Comparison of ENCODE assay signal across 1 cellular context in the genomic region with DNA sequence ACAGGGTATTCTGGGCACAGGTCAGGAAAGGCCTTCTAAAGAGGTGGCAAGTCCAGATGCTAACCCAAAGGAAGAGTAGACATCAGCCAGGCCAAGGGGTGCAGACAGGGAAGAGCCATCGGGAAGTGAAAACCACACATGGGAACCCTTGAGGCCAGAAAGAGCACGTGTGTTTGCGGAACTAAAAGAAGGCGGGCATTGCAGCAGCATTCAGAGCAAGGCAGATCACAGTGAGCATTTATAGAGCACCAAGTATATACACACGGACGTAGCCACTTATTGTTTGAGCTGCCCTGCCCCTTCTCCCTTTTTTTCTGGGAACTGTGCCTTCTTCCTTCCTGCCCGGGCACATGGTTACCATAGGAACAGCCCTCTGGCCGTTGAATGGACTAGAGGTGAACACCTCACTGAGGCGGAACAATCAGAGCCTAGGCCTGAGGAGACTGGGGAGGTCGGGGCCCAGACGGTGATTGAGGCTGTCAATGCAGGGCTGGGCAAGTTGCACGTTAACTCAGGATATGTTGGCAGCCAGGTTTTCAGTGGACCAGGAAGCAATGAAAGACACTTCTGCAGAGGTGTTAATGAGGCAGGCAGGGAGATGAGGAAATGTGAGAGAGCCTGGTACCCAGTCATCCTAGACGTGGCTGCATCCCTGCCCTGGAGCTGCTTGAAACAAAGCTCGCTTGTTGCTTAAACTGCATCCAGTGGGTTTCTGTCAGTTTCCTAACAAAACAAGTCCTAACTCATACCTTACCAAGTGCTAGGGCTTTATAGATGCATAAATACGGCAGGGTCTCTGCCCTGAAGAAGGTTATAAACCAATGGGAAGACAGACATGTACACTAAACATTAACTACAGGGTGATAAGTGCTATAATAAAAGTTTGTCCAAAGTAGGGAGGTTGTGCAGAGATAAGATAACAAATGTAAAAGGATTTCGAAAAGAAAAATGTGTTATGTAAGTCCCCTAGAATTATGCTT.
TF ChIP-seq lines count a peak whose summit lies in the region.

No MANE protein-coding gene starts in this region.

TF ChIP-seq in GM23338, 12 proteins besides CTCF, POLR2A, EP300 and RAD21:
- TF ChIP-seq ZNF462 (CRISPR knock-in tag; IDR thresholded peaks at IDR 0.05) (no peak), ZNF331 (CRISPR knock-in tag; IDR thresholded peaks at IDR 0.05; ENCODE audit: low read depth) (no peak), POLR2AphosphoS5 (IDR thresholded peaks at IDR 0.05; ENCODE audit: low read depth) (no peak), EZH2 (IDR thresholded peaks at IDR 0.05; ENCODE audit: low read depth, unreplicated experiment) (no peak), ZNF114 (CRISPR knock-in tag; IDR thresholded peaks at IDR 0.05) (no peak), STAT1 (IDR thresholded peaks at IDR 0.05; ENCODE audit: unreplicated experiment) (no peak)
- TF ChIP-seq, protein P1, sequence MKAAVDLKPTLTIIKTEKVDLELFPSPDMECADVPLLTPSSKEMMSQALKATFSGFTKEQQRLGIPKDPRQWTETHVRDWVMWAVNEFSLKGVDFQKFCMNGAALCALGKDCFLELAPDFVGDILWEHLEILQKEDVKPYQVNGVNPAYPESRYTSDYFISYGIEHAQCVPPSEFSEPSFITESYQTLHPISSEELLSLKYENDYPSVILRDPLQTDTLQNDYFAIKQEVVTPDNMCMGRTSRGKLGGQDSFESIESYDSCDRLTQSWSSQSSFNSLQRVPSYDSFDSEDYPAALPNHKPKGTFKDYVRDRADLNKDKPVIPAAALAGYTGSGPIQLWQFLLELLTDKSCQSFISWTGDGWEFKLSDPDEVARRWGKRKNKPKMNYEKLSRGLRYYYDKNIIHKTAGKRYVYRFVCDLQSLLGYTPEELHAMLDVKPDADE (IDR thresholded peaks at IDR 0.05) = no peak
